In genomic region chr16:22098538-22099255, GRCh38 we compare ENCODE assay signal across 1 cellular context.
A peak's percentile ranks its signal among the peaks of the same experiment; 100 is the strongest.
TF ChIP-seq lines count a peak whose summit lies in the region.

No MANE protein-coding gene starts in this region.

TF ChIP-seq in HepG2, 621 proteins besides CTCF, POLR2A, EP300 and RAD21 (continued from another document and continues in another):
- peak; percentile 58; the same call in 1 of the 2 replicates for TF ChIP-seq POGK (CRISPR knock-in tag; conservative IDR thresholded peaks at IDR 0.05)
- TF ChIP-seq ZNF770 (CRISPR knock-in tag; IDR thresholded peaks at IDR 0.05), result peak; percentile 64; the same call in 1 of the 2 replicates
- TF ChIP-seq KLF12 (CRISPR knock-in tag; IDR thresholded peaks at IDR 0.05; ENCODE audit: borderline replicate concordance), result no peak
- TF ChIP-seq E2F5 (CRISPR knock-in tag; conservative IDR thresholded peaks at IDR 0.05), result 0 out of 2 replicates have a peak, but pooled peaks have one; percentile 17
- TF ChIP-seq GLI4 (CRISPR knock-in tag; IDR thresholded peaks at IDR 0.05; ENCODE audit: borderline replicate concordance), result no peak
- no peak for TF ChIP-seq ZKSCAN1 (IDR thresholded peaks at IDR 0.05; ENCODE audit: low read length)
- no peak for TF ChIP-seq ZNF326 (CRISPR knock-in tag; IDR thresholded peaks at IDR 0.05; ENCODE audit: borderline replicate concordance)
- no peak for TF ChIP-seq TFAP4 (IDR thresholded peaks at IDR 0.05; ENCODE audit: borderline replicate concordance, low read depth)
- TF ChIP-seq THYN1 (CRISPR knock-in tag; IDR thresholded peaks at IDR 0.05; ENCODE audit: borderline replicate concordance, low read depth), result no peak
- TF ChIP-seq SUZ12 (IDR thresholded peaks at IDR 0.05; ENCODE audit: low read depth, low read length), result no peak
- TF ChIP-seq ARID5B (CRISPR knock-in tag; IDR thresholded peaks at IDR 0.05), result peak; percentile 21; the same call in 1 of the 2 replicates
- no peak for TF ChIP-seq ATF6 (CRISPR knock-in tag; conservative IDR thresholded peaks at IDR 0.05)
- TF ChIP-seq TARDBP (CRISPR knock-in tag; IDR thresholded peaks at IDR 0.05), result peak; percentile 50; the same call in 1 of the 2 replicates
- TF ChIP-seq TRIM24 (CRISPR knock-in tag; IDR thresholded peaks at IDR 0.05), result no peak
- TF ChIP-seq SRSF9 (IDR thresholded peaks at IDR 0.05; ENCODE audit: borderline replicate concordance, insufficient read depth, low read depth, low read length, poor library complexity, severe bottlenecking), result no peak
- peak; percentile 41; the same call in 1 of the 2 replicates for TF ChIP-seq HDAC2 (CRISPR knock-in tag; IDR thresholded peaks at IDR 0.05)
- 0 out of 2 replicates have a peak, but pooled peaks have one; percentile 32 for TF ChIP-seq CC2D1A (CRISPR knock-in tag; IDR thresholded peaks at IDR 0.05)
- TF ChIP-seq ZNF781 (CRISPR knock-in tag; IDR thresholded peaks at IDR 0.05; ENCODE audit: borderline replicate concordance, not compliant biosample characterization), result peak; percentile 71
- no peak for TF ChIP-seq HOXA5 (CRISPR knock-in tag; IDR thresholded peaks at IDR 0.05)
- TF ChIP-seq STAG1 (CRISPR knock-in tag; IDR thresholded peaks at IDR 0.05), result peak; percentile 89
- no peak for TF ChIP-seq POLR2AphosphoS2 (IDR thresholded peaks at IDR 0.05; ENCODE audit: low read depth, low read length)
- TF ChIP-seq ZNF441 (CRISPR knock-in tag; IDR thresholded peaks at IDR 0.05; ENCODE audit: borderline replicate concordance), result no peak
- peak; percentile 67 for TF ChIP-seq ZNF121 (CRISPR knock-in tag; IDR thresholded peaks at IDR 0.05)
- TF ChIP-seq RFXAP (CRISPR knock-in tag; IDR thresholded peaks at IDR 0.05; ENCODE audit: borderline replicate concordance), result no peak
- TF ChIP-seq ZNF362 (CRISPR knock-in tag; IDR thresholded peaks at IDR 0.05; ENCODE audit: borderline replicate concordance), result peak; percentile 99
- no peak for TF ChIP-seq ARID2 (CRISPR knock-in tag; IDR thresholded peaks at IDR 0.05; ENCODE audit: borderline replicate concordance)
- TF ChIP-seq ZNF33A (CRISPR knock-in tag; IDR thresholded peaks at IDR 0.05; ENCODE audit: borderline replicate concordance), result no peak
- TF ChIP-seq DR1 (CRISPR knock-in tag; IDR thresholded peaks at IDR 0.05), result no peak
- no peak for TF ChIP-seq ZNF224 (CRISPR knock-in tag; IDR thresholded peaks at IDR 0.05)
- no peak for TF ChIP-seq GFI1 (CRISPR knock-in tag; IDR thresholded peaks at IDR 0.05; ENCODE audit: borderline replicate concordance)
- no peak for TF ChIP-seq NAIF1 (CRISPR knock-in tag; IDR thresholded peaks at IDR 0.05; ENCODE audit: borderline replicate concordance)
- 0 out of 2 replicates have a peak, but pooled peaks have one; percentile 54 for TF ChIP-seq SMAD3 (CRISPR knock-in tag; IDR thresholded peaks at IDR 0.05)
- TF ChIP-seq TRAFD1 (CRISPR knock-in tag; IDR thresholded peaks at IDR 0.05; ENCODE audit: borderline replicate concordance), result no peak
- no peak for TF ChIP-seq ZNF407 (CRISPR knock-in tag; IDR thresholded peaks at IDR 0.05; ENCODE audit: not compliant biosample characterization)
